Comparison of ENCODE assay signal across 8 cellular contexts in genomic region chr14:73743431-73743931, GRCh38. TPM values are rescaled to one million over a fixed set of nuclear protein-coding genes. Genes with fewer than 3 reads are reported as not detected.
DNase-seq lines count a peak whose midpoint lies in the region; ATAC-seq and TF ChIP-seq lines count a peak whose summit lies in the region.

No MANE protein-coding gene starts in this region.

- CTCF ChIA-PET in GM10248 (lab: Yijun Ruan, JAX) = interaction anchor here (0.9 to 11.5 kb wide), 7 partner anchors 8 to 82 kb away, joined by 4 to 128 read pairs (median 6); partner anchors contain the start of gene PNMA1

- intact Hi-C loops in body of pancreas (cut with DNase I) (loop anchor here (5.0 kb wide), 1 partner anchor 44 kb away; no protein-coding TSS in a partner anchor), uterus (cut with DNase I; ENCODE audit: low total_unique reads) (no loop called here)

- peak; percentile 68 for DNase-seq in GM10248 (ENCODE audit: extremely low spot score)
- DNase-seq in SKM-1 (lab: John Stamatoyannopoulos, UW; ENCODE audit: unreplicated experiment) = peak; percentile 25
- DNase-seq in body of pancreas = peak in 1 of 4 donors; percentile 58
- no peak for DNase-seq in uterus
- DNase-seq in DMS 273 (lab: John Stamatoyannopoulos, UW; ENCODE audit: unreplicated experiment) = no peak
- DNase-seq in D341Med (ENCODE audit: low spot score) = no peak

- TF ChIP-seq POLR2A in body of pancreas (IDR thresholded peaks at IDR 0.05) (no peak), uterus (IDR thresholded peaks at IDR 0.05) (no peak)

- H3K4me3 ChIP-seq in body of pancreas = no peak overlapping the region
- no peak overlapping the region for H3K4me3 ChIP-seq in muscle layer of colon (ENCODE audit: low read depth in 1 of 2, low read length in 2 of 2)
- no peak overlapping the region for H3K4me3 ChIP-seq in uterus

- H3K9me3 ChIP-seq in body of pancreas (no peaks in the 10 kb centered on the region), muscle layer of colon (ENCODE audit: low read length) (no peaks in the 10 kb centered on the region), uterus (no peaks in the 10 kb centered on the region)

- ATAC-seq in HG02798 (IDR thresholded peaks at IDR 0.05; ENCODE audit: poor library complexity, unreplicated experiment) (peak; percentile 50), body of pancreas (no peak)

- H3K27me3 ChIP-seq in body of pancreas = no peaks in the 10 kb centered on the region
- no peaks in the 10 kb centered on the region for H3K27me3 ChIP-seq in muscle layer of colon (ENCODE audit: control insufficient read depth in 1 of 2, insufficient read depth in 2 of 2, low read length in 2 of 2)
- no peaks in the 10 kb centered on the region for H3K27me3 ChIP-seq in uterus

- TF ChIP-seq CTCF in GM10248 (IDR thresholded peaks at IDR 0.05; ENCODE audit: control extremely low read depth, extremely low read depth, low read depth, missing control alignments) (no peak), body of pancreas (IDR thresholded peaks at IDR 0.05) (no peak), uterus (IDR thresholded peaks at IDR 0.05) (no peak)

- H3K36me3 ChIP-seq in body of pancreas (replicated peaks in 1 of 2; ENCODE audit: insufficient read depth in 1 of 2, low read depth in 2 of 2) (no peaks in the 10 kb centered on the region), muscle layer of colon (ENCODE audit: insufficient read depth, low read length) (peaks cover 12% of the 10 kb centered on the region), uterus (no peaks in the 10 kb centered on the region)

- no peak overlapping the region for H3K9ac ChIP-seq in muscle layer of colon (ENCODE audit: low read length)

- WGBS in body of pancreas, 2 donors = 51 to 63% methylated on average over 7 to 11 of the region's 11 CpGs

- H3K4me1 ChIP-seq in body of pancreas = peaks cover 87% of the 10 kb centered on the region
- peaks cover 97% of the 10 kb centered on the region for H3K4me1 ChIP-seq in muscle layer of colon (ENCODE audit: insufficient read depth, low read length)
- peaks cover 62 to 76% of the 10 kb centered on the region in 2 donors for H3K4me1 ChIP-seq in uterus

- POLR2A ChIA-PET in GM10248 (lab: Yijun Ruan, JAX) = interaction anchor here (1.2 to 3.9 kb wide), 4 partner anchors 11 to 108 kb away, joined by 3 to 26 read pairs (median 6); partner anchors contain the start of gene PTGR2

- H3K27ac ChIP-seq in body of pancreas (peak overlapping the region in 3 of 4 donors; percentile 28 to 71 (median 46)), muscle layer of colon (ENCODE audit: low read depth, low read length) (peak overlapping the region; percentile 95), uterus (peak overlapping the region; percentile 89 to 92)

RNA-seq across cellular contexts. Expression of gene PNMA1, which starts 29.3 kb away (rescaled TPM):
- 1 to 10 TPM; 5.7 to 6.9 TPM for total RNA-seq in body of pancreas
- total RNA-seq in uterus = 10 to 100 TPM; 12.6 to 58.0 (median 39.4) TPM

Comparison
In these comparisons a context has a peak if more than half of its experiments do, and no peak if none do; other contexts are left out.
1. DNase-seq: peak in GM10248 (single experiment) and SKM-1 (single experiment); none in uterus (0 of 2), DMS 273 (single experiment) and D341Med (single experiment).
2. Peak in every context shown above with its lines, with median percentiles within 50 percentile points of each other: H3K27ac ChIP-seq.